In genomic region chr10:13787015-13787421, GRCh38 we compare ENCODE assay signal across 8 cellular contexts.
DNase-seq lines count a peak whose midpoint lies in the region; ATAC-seq and TF ChIP-seq lines count a peak whose summit lies in the region.

No MANE protein-coding gene starts in this region.

- intact Hi-C loops in CD14-positive monocyte (cut with micrococcal nuclease), result no loop called here
- intact Hi-C loops in activated T-helper 1 cell treated with anti-CD3 and anti-CD28 coated beads, Interleukin-12 subunit alpha, Interleukin-12 subunit beta, Interleukin-2, Interleukin-4 antibody, amounts not matched to agents 30 ng/mL and 10 ng/mL and 1 ng/mL, durations not matched to agents 14 hours and 24 hours and 36 hours (cut with micrococcal nuclease), result loop anchor here (1.0 to 10.0 kb wide), 7 partner anchors 201 to 1058 kb away; partner anchors contain the start of gene PRPF18
- intact Hi-C loops in left colon (cut with DNase I, micrococcal nuclease), result loop anchor here in 1 of 2 donors (5.0 kb wide), 1 partner anchor 305 kb away; no protein-coding TSS in a partner anchor

- H3K9me3 ChIP-seq in KOPT-K1 (ENCODE audit: insufficient read depth, low read length, poor library complexity, severe bottlenecking), result no peaks in the 10 kb centered on the region

- H3K4me1 Mint-ChIP-seq in CD14-positive monocyte, result peaks cover 7% of the 10 kb centered on the region
- peaks cover 7% of the 10 kb centered on the region for H3K4me1 Mint-ChIP-seq in activated T-helper 1 cell treated with anti-CD3 and anti-CD28 coated beads, Interleukin-12 subunit alpha, Interleukin-12 subunit beta, Interleukin-2, Interleukin-4 antibody, amounts not matched to agents 30 ng/mL and 10 ng/mL and 1 ng/mL, durations not matched to agents 14 hours and 24 hours and 36 hours (ENCODE audit: low read depth)

- H3K36me3 ChIP-seq in KOPT-K1 (ENCODE audit: insufficient read depth, low read length), result no peaks in the 10 kb centered on the region

- peak overlapping the region in 1 of 7 donors; percentile 7 for H3K27ac Mint-ChIP-seq in CD14-positive monocyte
- H3K27ac Mint-ChIP-seq in activated T-helper 1 cell treated with anti-CD3 and anti-CD28 coated beads, Interleukin-12 subunit alpha, Interleukin-12 subunit beta, Interleukin-2, Interleukin-4 antibody, amounts not matched to agents 30 ng/mL and 10 ng/mL and 1 ng/mL, durations not matched to agents 14 hours and 24 hours and 36 hours, result peak overlapping the region; percentile 95

- POLR2A ChIA-PET in HEK293T (lab: Yijun Ruan, JAX), result no interaction called here

- peak overlapping the region; percentile 68 for H3K27ac ChIP-seq in KOPT-K1 (ENCODE audit: low read depth, low read length, poor library complexity, severe bottlenecking)

- no peak for DNase-seq in CD14-positive monocyte (ENCODE audit: low spot score)
- peak; percentile 79 for DNase-seq in activated T-helper 1 cell treated with anti-CD3 and anti-CD28 coated beads, Interleukin-12 subunit alpha, Interleukin-12 subunit beta, Interleukin-2, Interleukin-4 antibody, amounts not matched to agents 30 ng/mL and 10 ng/mL and 1 ng/mL, durations not matched to agents 14 hours and 24 hours and 36 hours (ENCODE audit: low spot score)
- peak in 1 of 2 donors; percentile 18 for DNase-seq in left colon
- DNase-seq in stimulated activated CD8-positive, alpha-beta memory T cell treated with anti-CD3 and anti-CD28 coated beads, Interleukin-2, amount 100 ng/mL, for 1 hour (ENCODE audit: low read depth in 2 of 2), result peak; percentile 50 to 59
- no peak for DNase-seq in HEK293T (ENCODE audit: extremely low spot score)
- DNase-seq in hippocampal formation (lab: John Stamatoyannopoulos, UW), result no peak

- no peaks in the 10 kb centered on the region for H3K36me3 Mint-ChIP-seq in CD14-positive monocyte
- peaks cover 3% of the 10 kb centered on the region for H3K36me3 Mint-ChIP-seq in activated T-helper 1 cell treated with anti-CD3 and anti-CD28 coated beads, Interleukin-12 subunit alpha, Interleukin-12 subunit beta, Interleukin-2, Interleukin-4 antibody, amounts not matched to agents 30 ng/mL and 10 ng/mL and 1 ng/mL, durations not matched to agents 14 hours and 24 hours and 36 hours (ENCODE audit: low read depth)

- peaks cover 3 to 8% (median 7%) of the 10 kb centered on the region in 3 donors for H3K27me3 Mint-ChIP-seq in CD14-positive monocyte (ENCODE audit: low read depth in 3 of 3)
- H3K27me3 Mint-ChIP-seq in activated T-helper 1 cell treated with anti-CD3 and anti-CD28 coated beads, Interleukin-12 subunit alpha, Interleukin-12 subunit beta, Interleukin-2, Interleukin-4 antibody, amounts not matched to agents 30 ng/mL and 10 ng/mL and 1 ng/mL, durations not matched to agents 14 hours and 24 hours and 36 hours (ENCODE audit: insufficient read depth), result peaks cover 2% of the 10 kb centered on the region

- CTCF ChIA-PET in HEK293T (lab: Yijun Ruan, JAX), result interaction anchor here (1.0 kb wide), 1 partner anchor 307 kb away, joined by 4 read pairs; no protein-coding TSS in a partner anchor

- H3K9me3 Mint-ChIP-seq in CD14-positive monocyte, result no peaks in the 10 kb centered on the region
- no peaks in the 10 kb centered on the region for H3K9me3 Mint-ChIP-seq in activated T-helper 1 cell treated with anti-CD3 and anti-CD28 coated beads, Interleukin-12 subunit alpha, Interleukin-12 subunit beta, Interleukin-2, Interleukin-4 antibody, amounts not matched to agents 30 ng/mL and 10 ng/mL and 1 ng/mL, durations not matched to agents 14 hours and 24 hours and 36 hours

- H3K4me3 Mint-ChIP-seq in CD14-positive monocyte, result peak overlapping the region; percentile 13 to 65
- peak overlapping the region; percentile 68 for H3K4me3 Mint-ChIP-seq in activated T-helper 1 cell treated with anti-CD3 and anti-CD28 coated beads, Interleukin-12 subunit alpha, Interleukin-12 subunit beta, Interleukin-2, Interleukin-4 antibody, amounts not matched to agents 30 ng/mL and 10 ng/mL and 1 ng/mL, durations not matched to agents 14 hours and 24 hours and 36 hours

- ATAC-seq in GM21360 (IDR thresholded peaks at IDR 0.05; ENCODE audit: unreplicated experiment), result peak; percentile 56
- ATAC-seq in left colon, result peak; percentile 43

- TF ChIP-seq CTCF in CD14-positive monocyte (IDR thresholded peaks at IDR 0.05), result no peak

TF ChIP-seq in HEK293T, 16 proteins besides CTCF, POLR2A, EP300 and RAD21:
- no peak for TF ChIP-seq LEF1 (IDR thresholded peaks at IDR 0.05; ENCODE audit: borderline replicate concordance)
- no peak for TF ChIP-seq CTBP1 (IDR thresholded peaks at IDR 0.05; ENCODE audit: borderline replicate concordance)
- TF ChIP-seq FOXK2 (IDR thresholded peaks at IDR 0.05), result no peak
- TF ChIP-seq FOXM1 (IDR thresholded peaks at IDR 0.05; ENCODE audit: borderline replicate concordance), result no peak
- no peak for TF ChIP-seq ZNF384 (IDR thresholded peaks at IDR 0.05)
- no peak for TF ChIP-seq NFRKB (IDR thresholded peaks at IDR 0.05)
- no peak for TF ChIP-seq PKNOX1 (IDR thresholded peaks at IDR 0.05)
- no peak for TF ChIP-seq FOXA1 (IDR thresholded peaks at IDR 0.05)
- TF ChIP-seq ARNT (IDR thresholded peaks at IDR 0.05), result no peak
- no peak for TF ChIP-seq BHLHE40 (IDR thresholded peaks at IDR 0.05; ENCODE audit: borderline replicate concordance)
- TF ChIP-seq SUZ12 (IDR thresholded peaks at IDR 0.05), result no peak
- no peak for TF ChIP-seq HDGF (IDR thresholded peaks at IDR 0.05; ENCODE audit: borderline replicate concordance)
- TF ChIP-seq ELF4 (IDR thresholded peaks at IDR 0.05), result no peak
- TF ChIP-seq TARDBP (IDR thresholded peaks at IDR 0.05), result no peak

Comparison
In these comparisons a context has a peak if more than half of its experiments do, and no peak if none do; other contexts are left out.
1. DNase-seq: peak in activated T-helper 1 cell treated with anti-CD3 and anti-CD28 coated beads, Interleukin-12 subunit alpha, Interleukin-12 subunit beta, Interleukin-2, Interleukin-4 antibody, amounts not matched to agents 30 ng/mL and 10 ng/mL and 1 ng/mL, durations not matched to agents 14 hours and 24 hours and 36 hours (single experiment) and stimulated activated CD8-positive, alpha-beta memory T cell treated with anti-CD3 and anti-CD28 coated beads, Interleukin-2, amount 100 ng/mL, for 1 hour (2 of 2); none in CD14-positive monocyte (single experiment), HEK293T (single experiment) and hippocampal formation (0 of 2).